Comparison of ENCODE assay signal across 8 cellular contexts in genomic region chr6:52995079-52995912, GRCh38. TPM values are rescaled to one million over a fixed set of nuclear protein-coding genes. Genes with fewer than 3 reads are reported as not detected.
DNase-seq lines count a peak whose midpoint lies in the region; ATAC-seq and TF ChIP-seq lines count a peak whose summit lies in the region.
"Not testable (repeated sequence)": the region's sequence is repeated elsewhere in the genome, so short reads cannot be mapped to it uniquely, and the experiment has no call there.

Gene GSTA4, minus strand, starts transcription at chr6:52995284. Its CDS starts 1,041 bp downstream, at chr6:52994243.

- H3K27me3 ChIP-seq in upper lobe of right lung: not testable (repeated sequence)

- H3K9me3 ChIP-seq in upper lobe of right lung: not testable (repeated sequence)

- peak within 1 kb of the TSS; percentile 97 to 100 for H3K27ac Mint-ChIP-seq in T-cell

- peak within 1 kb of the TSS; percentile 98 for H3K27ac ChIP-seq in upper lobe of right lung

- DNase-seq in NCI-H1436 treated with DMSO at 0.1 percent for 48 hours (lab: John Stamatoyannopoulos, UW) (peak; percentile 84), T-cell (peak; percentile 71 to 91 (median 84)), amniotic stem cell (lab: John Stamatoyannopoulos, UW) (peak; percentile 96), left cardiac atrium (peak; percentile 98), posterior vena cava (ENCODE audit: low spot score) (peak; percentile 99), upper lobe of right lung (peak; percentile 98)

- H3K27me3 Mint-ChIP-seq in T-cell: not testable (repeated sequence)

- H3K4me1 Mint-ChIP-seq in T-cell: peaks cover 14 to 33% (median 30%) of the 10 kb centered on the region in 3 donors

- H3K4me3 ChIP-seq in GM12875 (ENCODE audit: low read depth, low read length): peak within 1 kb of the TSS; percentile 42
- H3K4me3 ChIP-seq in upper lobe of right lung: peak within 1 kb of the TSS; percentile 67

- not testable (repeated sequence) for H3K9me3 Mint-ChIP-seq in T-cell

- H3K36me3 ChIP-seq in upper lobe of right lung: not testable (repeated sequence)

- H3K4me1 ChIP-seq in upper lobe of right lung: not testable (repeated sequence)

- intact Hi-C loops in left cardiac atrium (cut with DNase I) (loop anchor here in 1 of 2 donors (5.0 kb wide), 1 partner anchor 47 kb away; no protein-coding TSS in a partner anchor), posterior vena cava (cut with DNase I) (loop anchor here in 1 of 2 donors (1.0 kb wide), 1 partner anchor 67 kb away; no protein-coding TSS in a partner anchor)
- intact Hi-C loops in upper lobe of right lung (cut with DNase I): not testable (repeated sequence)

- CTCF ChIA-PET in T-cell (lab: Charles Lee): interaction anchor here in 1 of 2 donors (1.0 to 2.5 kb wide), 6 partner anchors 11 to 656 kb away, joined by 3 to 17 read pairs (median 4); partner anchors contain the start of gene FBXO9

- TF ChIP-seq CTCF in GM12875 (IDR thresholded peaks at IDR 0.05; ENCODE audit: borderline replicate concordance, insufficient read depth, low read depth, low read length) (peak; percentile 65), upper lobe of right lung (IDR thresholded peaks at IDR 0.05) (peak; percentile 79)

- POLR2A ChIA-PET in T-cell (lab: Charles Lee): interaction anchor here in 1 of 2 donors (1.4 kb wide), 1 partner anchor 11 kb away, joined by 7 read pairs; no protein-coding TSS in a partner anchor

- ATAC-seq in HG02852 (IDR thresholded peaks at IDR 0.05; ENCODE audit: unreplicated experiment) (peak; percentile 97), T-cell (replicated peaks in 1 of 4) (peak; percentile 93 to 98 (median 96)), left cardiac atrium (peak; percentile 99 to 100), upper lobe of right lung (peak; percentile 99)

- H3K4me3 Mint-ChIP-seq in T-cell: peak within 1 kb of the TSS; percentile 83 to 96 (median 95)

- H3K36me3 Mint-ChIP-seq in T-cell: not testable (repeated sequence)

RNA-seq across cellular contexts. Expression of gene GSTA4, which starts in this region (rescaled TPM):
- total RNA-seq in T-cell: under 1 TPM; 0.35 to 0.85 (median 0.65) TPM
- total RNA-seq in left cardiac atrium: 10 to 100 TPM; 10.3 to 12.1 TPM
- 10 to 100 TPM; 13.1 to 26.2 TPM for total RNA-seq in posterior vena cava
- total RNA-seq in upper lobe of right lung: 72.4 TPM

Comparison
In these comparisons a context has a peak if more than half of its experiments do, and no peak if none do; other contexts are left out.
1. Peak in every context shown above with its lines: DNase-seq, ATAC-seq, H3K4me3 ChIP-seq and H3K27ac ChIP-seq.
2. RNA of gene GSTA4 (total RNA-seq): 72.4 TPM in upper lobe of right lung (single experiment), 13.1 to 26.2 TPM in posterior vena cava and 10.3 to 12.1 TPM in left cardiac atrium; 0.35 to 0.85 TPM in T-cell; every median in the first group is over 4 times any median in the second.
3. Peak in DNase-seq and ATAC-seq in T-cell; RNA of the gene not detected or under 1 TPM.